Comparison of ENCODE assay signal across 30 cellular contexts in genomic region chr10:75456122-75456521, GRCh38. TPM values are rescaled to one million over a fixed set of nuclear protein-coding genes. Genes with fewer than 3 reads are reported as not detected.
"Had no signal": no experiment of that assay in that cellular context is flagged by ENCODE, and none has a peak within 500 bp of the region (broad histone marks: within the 10 kb centered on the region; RNA-seq: fewer than 3 reads in every experiment).

No MANE protein-coding gene starts in this region.

- ATAC-seq: activated CD4-positive, alpha-beta T cell treated with anti-CD3 and anti-CD28 coated beads for 36 hours; activated CD8-positive, alpha-beta memory T cell treated with anti-CD3 and anti-CD28 coated beads, Interleukin-2, amount 10 ng/mL, durations not matched to agents 7 days and 5 days; activated CD8-positive, alpha-beta T cell treated with anti-CD3 and anti-CD28 coated beads, Interleukin-2, amount 10 ng/mL, durations not matched to agents 7 days and 5 days; activated naive CD4-positive, alpha-beta T cell treated with anti-CD3 and anti-CD28 coated beads, Interleukin-2, amount 50 U/mL, for 72 hours; foreskin keratinocyte; gastrocnemius medialis; heart left ventricle had no signal

- DNase-seq: activated CD4-positive, alpha-beta memory T cell treated with anti-CD3 and anti-CD28 coated beads for 36 hours; activated CD4-positive, alpha-beta T cell treated with anti-CD3 and anti-CD28 coated beads for 36 hours; activated CD4-positive, alpha-beta T cell treated with anti-CD3 and anti-CD28 coated beads, Interleukin-2, amount 10 ng/mL, durations not matched to agents 24 days and 14 days; activated CD4-positive, CD25-positive, alpha-beta regulatory T cell; activated CD4-positive, CD25-positive, alpha-beta regulatory T cell treated with anti-CD3 and anti-CD28 coated beads, Interleukin-2, amount 50 U/mL, for 72 hours; activated CD8-positive, alpha-beta memory T cell treated with anti-CD3 and anti-CD28 coated beads, Interleukin-2, amount 10 ng/mL, durations not matched to agents 7 days and 5 days; activated CD8-positive, alpha-beta memory T cell treated with anti-CD3 and anti-CD28 coated beads, Interleukin-2, amount 50 U/mL, for 4 hours; activated CD8-positive, alpha-beta T cell treated with anti-CD3 and anti-CD28 coated beads, Interleukin-2, amount 10 ng/mL, durations not matched to agents 7 days and 5 days; activated gamma-delta T cell; activated naive CD4-positive, alpha-beta T cell; activated naive CD4-positive, alpha-beta T cell treated with anti-CD3 and anti-CD28 coated beads, Interleukin-2, amount 10 ng/mL, durations not matched to agents 7 days and 5 days; activated naive CD8-positive, alpha-beta T cell treated with anti-CD3 and anti-CD28 coated beads, Interleukin-2, amount 10 ng/mL, durations not matched to agents 7 days and 5 days; activated T-cell treated with anti-CD3 and anti-CD28 coated beads, Interleukin-2, amount 50 U/mL, for 1 hour; activated T-cell treated with anti-CD3 and anti-CD28 coated beads, Interleukin-2, amount 50 U/mL, for 48 hours; dorsolateral prefrontal cortex; effector memory CD4-positive, alpha-beta T cell; erythroblast; foreskin keratinocyte; gastrocnemius medialis; glutamatergic neuron; heart left ventricle; T-helper 2 cell had no signal

- H3K27ac ChIP-seq: ascending aorta, breast epithelium, coronary artery, dorsolateral prefrontal cortex, esophagus muscularis mucosa, foreskin keratinocyte, gastrocnemius medialis, heart left ventricle had no signal

- H3K4me3 ChIP-seq: ascending aorta, breast epithelium, coronary artery, dorsolateral prefrontal cortex, esophagus muscularis mucosa, gastrocnemius medialis, heart left ventricle had no signal

- H3K27me3 ChIP-seq: ascending aorta, breast epithelium, esophagus muscularis mucosa, foreskin keratinocyte, heart left ventricle had no signal

- H3K9me3 ChIP-seq: ascending aorta, breast epithelium, esophagus muscularis mucosa, gastrocnemius medialis, heart left ventricle had no signal

- H3K4me1 ChIP-seq: breast epithelium, esophagus muscularis mucosa, foreskin keratinocyte, gastrocnemius medialis, heart left ventricle had no signal

- H3K36me3 ChIP-seq: ascending aorta, breast epithelium, gastrocnemius medialis, heart left ventricle had no signal

RNA-seq across cellular contexts. Expression of gene LRMDA, which starts 24.7 kb away (rescaled TPM):
- total RNA-seq: activated CD4-positive, alpha-beta memory T cell treated with anti-CD3 and anti-CD28 coated beads for 36 hours; activated CD4-positive, alpha-beta T cell treated with anti-CD3 and anti-CD28 coated beads for 36 hours; activated CD4-positive, alpha-beta T cell treated with anti-CD3 and anti-CD28 coated beads, Interleukin-2, amount 10 ng/mL, durations not matched to agents 24 days and 14 days; activated CD8-positive, alpha-beta memory T cell treated with anti-CD3 and anti-CD28 coated beads for 36 hours; activated CD8-positive, alpha-beta memory T cell treated with anti-CD3 and anti-CD28 coated beads, Interleukin-2, amount 10 ng/mL, durations not matched to agents 7 days and 5 days; activated CD8-positive, alpha-beta T cell treated with anti-CD3 and anti-CD28 coated beads, Interleukin-2, amount 10 ng/mL, durations not matched to agents 7 days and 5 days; activated naive CD4-positive, alpha-beta T cell treated with anti-CD3 and anti-CD28 coated beads, Interleukin-2, amount 50 U/mL, for 72 hours; activated naive CD8-positive, alpha-beta T cell treated with anti-CD3 and anti-CD28 coated beads, Interleukin-2, amount 10 ng/mL, durations not matched to agents 7 days and 5 days; activated T-helper 1 cell treated with anti-CD3 and anti-CD28 coated beads, Interleukin-12 subunit alpha, Interleukin-12 subunit beta, Interleukin-2, Interleukin-4 antibody, amounts not matched to agents 30 ng/mL and 10 ng/mL and 1 ng/mL, durations not matched to agents 14 hours and 24 hours and 36 hours; activated T-helper 2 cell treated with anti-CD3 and anti-CD28 coated beads, Interferon-gamma antibody, Interleukin-2, Interleukin-4, amounts not matched to agents 10 μg/mL and 5 μg/mL and 100 μg/mL, durations not matched to agents 14 hours and 24 hours and 36 hours; foreskin keratinocyte had no signal
- polyA plus RNA-seq: foreskin keratinocyte had no signal

RNA-seq across cellular contexts. Expression of gene ZNF503, which starts 54.6 kb away (rescaled TPM):
- total RNA-seq: activated T-helper 1 cell treated with anti-CD3 and anti-CD28 coated beads, Interleukin-12 subunit alpha, Interleukin-12 subunit beta, Interleukin-2, Interleukin-4 antibody, amounts not matched to agents 30 ng/mL and 10 ng/mL and 1 ng/mL, durations not matched to agents 14 hours and 24 hours and 36 hours had no signal
